12 cellular contexts compared by ENCODE assay signal in genomic region chr6:166624275-166624674, GRCh38. TPM values are rescaled to one million over a fixed set of nuclear protein-coding genes. Genes with fewer than 3 reads are reported as not detected.
DNase-seq lines count a peak whose midpoint lies in the region; ATAC-seq and TF ChIP-seq lines count a peak whose summit lies in the region.
"Had no signal": no experiment of that assay in that cellular context is flagged by ENCODE, and none has a peak within 500 bp of the region (broad histone marks: within the 10 kb centered on the region; RNA-seq: fewer than 3 reads in every experiment).

No MANE protein-coding gene starts in this region.

- no peak for TF ChIP-seq CTCF in BJ (IDR thresholded peaks at IDR 0.05; ENCODE audit: insufficient read depth, low read depth, low read length)
- no peak for TF ChIP-seq CTCF in neural crest cell (conservative IDR thresholded peaks at IDR 0.05)

- DNase-seq in BJ (ENCODE audit: low read depth) = peak; percentile 51
- DNase-seq in RPMI8226 = peak; percentile 78
- DNase-seq in epithelial cell of prostate (ENCODE audit: low read depth, low spot score) = peak; percentile 16
- no peak for DNase-seq in neural crest cell (ENCODE audit: low read depth, low spot score)
- no peak for DNase-seq in NCI-H146 (lab: John Stamatoyannopoulos, UW)
- DNase-seq in effector memory CD4-positive, alpha-beta T cell = no peak
- DNase-seq: CD8-positive, alpha-beta memory T cell; NCI-H187 had no signal

- peak overlapping the region; percentile 54 for H3K4me3 Mint-ChIP-seq in neural crest cell
- H3K4me3 Mint-ChIP-seq: dendritic cell treated with granulocyte-macrophage colony-stimulating factor and Interleukin-4, amounts not matched to agents 40 ng/mL and 50 ng/mL, for 4 days; stimulated activated effector memory CD8-positive, alpha-beta T cell treated with anti-CD3 and anti-CD28 coated beads, Interleukin-12 subunit alpha, Interleukin-12 subunit beta, amount 100 ng/mL, for 72 hours had no signal

- no peaks in the 10 kb centered on the region for H3K36me3 Mint-ChIP-seq in neural crest cell (ENCODE audit: low read depth)

- peaks cover 43% of the 10 kb centered on the region for H3K4me1 Mint-ChIP-seq in neural crest cell

- peaks cover 17% of the 10 kb centered on the region for H3K4me1 ChIP-seq in effector memory CD4-positive, alpha-beta T cell (ENCODE audit: control insufficient read depth, insufficient read depth, low read length, poor library complexity, severe bottlenecking)

- POLR2A ChIA-PET in BJ (lab: Charles Lee) = no interaction called here

- no peaks in the 10 kb centered on the region for H3K27me3 ChIP-seq in BJ (ENCODE audit: control insufficient read depth, insufficient read depth, low read length)
- H3K27me3 ChIP-seq in effector memory CD4-positive, alpha-beta T cell (replicated peaks; ENCODE audit: control insufficient read depth, insufficient read depth, low read length, poor library complexity, severe bottlenecking) = no peaks in the 10 kb centered on the region

- no peak for ATAC-seq in HG03159 (IDR thresholded peaks at IDR 0.05; ENCODE audit: unreplicated experiment)
- no peak for ATAC-seq in HG03108 (IDR thresholded peaks at IDR 0.05; ENCODE audit: unreplicated experiment)
- ATAC-seq: stimulated activated effector memory CD8-positive, alpha-beta T cell treated with anti-CD3 and anti-CD28 coated beads, Interleukin-12 subunit alpha, Interleukin-12 subunit beta, amount 100 ng/mL, for 72 hours had no signal

- no peak overlapping the region for H3K27ac Mint-ChIP-seq in neural crest cell (ENCODE audit: unreplicated experiment)
- H3K27ac Mint-ChIP-seq: CD8-positive, alpha-beta memory T cell; dendritic cell treated with granulocyte-macrophage colony-stimulating factor and Interleukin-4, amounts not matched to agents 40 ng/mL and 50 ng/mL, for 4 days; stimulated activated effector memory CD8-positive, alpha-beta T cell treated with anti-CD3 and anti-CD28 coated beads, Interleukin-12 subunit alpha, Interleukin-12 subunit beta, amount 100 ng/mL, for 72 hours had no signal

- H3K27me3 Mint-ChIP-seq in neural crest cell (ENCODE audit: low read depth) = peaks cover 3% of the 10 kb centered on the region

- H3K9me3 Mint-ChIP-seq in neural crest cell = no peaks in the 10 kb centered on the region
- H3K9me3 Mint-ChIP-seq: CD8-positive, alpha-beta memory T cell; dendritic cell treated with granulocyte-macrophage colony-stimulating factor and Interleukin-4, amounts not matched to agents 40 ng/mL and 50 ng/mL, for 4 days; stimulated activated effector memory CD8-positive, alpha-beta T cell treated with anti-CD3 and anti-CD28 coated beads, Interleukin-12 subunit alpha, Interleukin-12 subunit beta, amount 100 ng/mL, for 72 hours had no signal

- peak overlapping the region; percentile 37 for H3K27ac ChIP-seq in epithelial cell of prostate
- no peak overlapping the region for H3K27ac ChIP-seq in effector memory CD4-positive, alpha-beta T cell (ENCODE audit: insufficient read depth, low read length, poor library complexity, severe bottlenecking)

- no peak overlapping the region for H3K4me3 ChIP-seq in BJ (ENCODE audit: low read depth, low read length)
- H3K4me3 ChIP-seq in effector memory CD4-positive, alpha-beta T cell (ENCODE audit: insufficient read depth, low read depth, low read length, poor library complexity, severe bottlenecking) = no peak overlapping the region

- CTCF ChIA-PET in BJ (lab: Yijun Ruan, JAX) = no interaction called here

- no peaks in the 10 kb centered on the region for H3K36me3 ChIP-seq in BJ (ENCODE audit: control insufficient read depth, insufficient read depth, low read length)
- no peaks in the 10 kb centered on the region for H3K36me3 ChIP-seq in effector memory CD4-positive, alpha-beta T cell (ENCODE audit: control insufficient read depth, insufficient read depth, low read length)

- no peaks in the 10 kb centered on the region for H3K9me3 ChIP-seq in effector memory CD4-positive, alpha-beta T cell (ENCODE audit: control insufficient read depth, low read length)

RNA-seq across cellular contexts. Expression of gene RPS6KA2, which starts 2.8 kb away (rescaled TPM):
- polyA plus RNA-seq in BJ (2011; rRNA removed) = 60.7 and 80.8 TPM in 2 replicates
- polyA minus RNA-seq in BJ (2011; rRNA and poly(A)+ RNA removed) = 69.2 and 82.5 TPM in 2 replicates
- total RNA-seq in neural crest cell = 32.6 and 33.7 TPM in 2 replicates

RNA-seq across cellular contexts. Expression of gene RAMACL, which starts 37.8 kb away (rescaled TPM):
- 0.26 and 0.32 TPM in 2 replicates for polyA plus RNA-seq in BJ (2011; rRNA removed)
- 1.4 and 2.3 TPM in 2 replicates for polyA minus RNA-seq in BJ (2011; rRNA and poly(A)+ RNA removed)
- 0.70 and 0.98 TPM in 2 replicates for total RNA-seq in neural crest cell

Comparison
In these comparisons a context has a peak if more than half of its experiments do, and no peak if none do; other contexts are left out.
1. DNase-seq: peak in BJ (single experiment), RPMI8226 (single experiment) and epithelial cell of prostate (single experiment); none in neural crest cell (single experiment), NCI-H146 (single experiment) and effector memory CD4-positive, alpha-beta T cell (0 of 3).